In genomic region chr11:19712281-19713220, GRCh38 we compare ENCODE assay signal across 8 cellular contexts. TPM values are rescaled to one million over a fixed set of nuclear protein-coding genes. Genes with fewer than 3 reads are reported as not detected.
DNase-seq lines count a peak whose midpoint lies in the region; TF ChIP-seq lines count a peak whose summit lies in the region.

TSS of gene NAV2 (plus strand) at chr11:19712837. CDS start at chr11:19713696, 859 bp downstream.

- no peaks in the 10 kb centered on the region for H3K9me3 ChIP-seq in CD8-positive, alpha-beta memory T cell (ENCODE audit: low read length)

- peak within 1 kb of the TSS; percentile 24 for H3K27ac ChIP-seq in CD8-positive, alpha-beta memory T cell (ENCODE audit: low read depth, low read length)

- DNase-seq in CD8-positive, alpha-beta memory T cell: peak; percentile 62 to 80 (median 75)
- peak; percentile 95 for DNase-seq in GM20000 (ENCODE audit: low spot score)
- DNase-seq in HS-27A (ENCODE audit: low read depth): peak; percentile 86
- DNase-seq in NOMO-1 (lab: John Stamatoyannopoulos, UW; ENCODE audit: unreplicated experiment in 2 of 2): peak; percentile 80 to 91
- peak; percentile 57 for DNase-seq in activated T-cell treated with anti-CD3 and anti-CD28 coated beads for 4 hours
- peak; percentile 93 for DNase-seq in epithelial cell of esophagus (ENCODE audit: low read depth)
- peak; percentile 92 for DNase-seq in middle frontal gyrus (ENCODE audit: extremely low spot score, low spot score)
- peak; percentile 67 to 70 for DNase-seq in stimulated activated CD8-positive, alpha-beta memory T cell treated with anti-CD3 and anti-CD28 coated beads, Interleukin-15, amount 100 ng/mL, for 48 hours (ENCODE audit: low read depth in 2 of 2)

- H3K36me3 ChIP-seq in CD8-positive, alpha-beta memory T cell (ENCODE audit: insufficient read depth, low read length): no peaks in the 10 kb centered on the region

- peaks cover 0 to 5% (median 0%) of the 10 kb centered on the region in 3 donors for H3K36me3 Mint-ChIP-seq in CD8-positive, alpha-beta memory T cell

- CTCF ChIA-PET in CD8-positive, alpha-beta memory T cell (lab: Charles Lee): interaction anchor here (0.9 to 3.4 kb wide), 3 partner anchors 11 to 30 kb away, joined by 3 to 12 read pairs (median 5); no protein-coding TSS in a partner anchor

- TF ChIP-seq CTCF in GM20000 (IDR thresholded peaks at IDR 0.05; ENCODE audit: extremely low read depth, missing control alignments) (no peak), epithelial cell of esophagus (IDR thresholded peaks at IDR 0.05; ENCODE audit: insufficient read depth, low read depth, low read length, missing control alignments) (no peak)

- peaks cover 20% of the 10 kb centered on the region for H3K4me1 ChIP-seq in CD8-positive, alpha-beta memory T cell (ENCODE audit: insufficient read depth, low read length)

- POLR2A ChIA-PET in CD8-positive, alpha-beta memory T cell (lab: Charles Lee): interaction anchor here (0.6 to 1.3 kb wide), 2 partner anchors 11 kb away, joined by 4 to 9 read pairs; no protein-coding TSS in a partner anchor

- peak within 1 kb of the TSS; percentile 71 to 98 (median 90) for H3K27ac Mint-ChIP-seq in CD8-positive, alpha-beta memory T cell

- peak within 1 kb of the TSS; percentile 68 for H3K4me3 ChIP-seq in CD8-positive, alpha-beta memory T cell (ENCODE audit: low read length)
- H3K4me3 ChIP-seq in epithelial cell of esophagus (ENCODE audit: low read length): peak within 1 kb of the TSS; percentile 56

- H3K4me3 Mint-ChIP-seq in CD8-positive, alpha-beta memory T cell: peak within 1 kb of the TSS; percentile 94 to 98 (median 96)

- H3K4me1 Mint-ChIP-seq in CD8-positive, alpha-beta memory T cell: peaks cover 21 to 36% (median 32%) of the 10 kb centered on the region in 3 donors

- peaks cover 25% of the 10 kb centered on the region for H3K27me3 ChIP-seq in CD8-positive, alpha-beta memory T cell (ENCODE audit: insufficient read depth, low read length, poor library complexity, severe bottlenecking)

- peaks cover 27 to 29% of the 10 kb centered on the region in 2 donors for H3K27me3 Mint-ChIP-seq in CD8-positive, alpha-beta memory T cell

- H3K9me3 Mint-ChIP-seq in CD8-positive, alpha-beta memory T cell: no peaks in the 10 kb centered on the region

RNA-seq across cellular contexts. Expression of gene NAV2, which starts in this region (rescaled TPM):
- 1 to 10 TPM in 1 of 2 experiments, under 1 TPM in 1; 0.42 to 1.2 TPM for total RNA-seq in CD8-positive, alpha-beta memory T cell
- polyA plus RNA-seq in CD8-positive, alpha-beta memory T cell: 1.1 TPM

Comparison
In these comparisons a context has a peak if more than half of its experiments do, and no peak if none do; other contexts are left out.
1. Peak in every context shown above with its lines: DNase-seq, H3K4me3 ChIP-seq and H3K27ac ChIP-seq.